In the genomic region with DNA sequence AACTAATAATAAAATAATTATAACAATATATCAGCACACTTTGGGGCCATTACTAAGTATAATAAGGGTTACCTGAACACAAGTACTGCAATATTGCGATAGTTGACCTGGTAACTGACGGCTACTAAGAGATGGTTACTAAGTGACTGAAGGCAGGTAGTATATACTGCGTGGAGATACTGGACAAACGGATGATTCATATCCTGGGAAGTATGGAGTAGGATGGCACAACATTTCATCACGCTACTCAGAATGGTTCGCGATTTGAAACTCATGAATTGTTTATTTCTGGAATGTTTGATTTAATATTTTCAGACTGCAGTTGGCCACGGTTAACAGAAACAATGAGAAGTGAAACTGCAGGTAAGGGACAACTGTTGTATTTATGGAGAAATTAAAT, we compare ENCODE assay signal across 17 cellular contexts.
"Had no signal": no experiment of that assay in that cellular context is flagged by ENCODE, and none has a peak within 500 bp of the region (broad histone marks: within the 10 kb centered on the region; RNA-seq: fewer than 3 reads in every experiment).

No MANE protein-coding gene starts in this region.

- H3K27ac ChIP-seq: colonic mucosa, gastrocnemius medialis, ovary, psoas muscle, transverse colon, uterus had no signal

- ATAC-seq: activated CD4-positive, alpha-beta T cell treated with anti-CD3 and anti-CD28 coated beads for 36 hours; activated naive CD4-positive, alpha-beta T cell treated with anti-CD3 and anti-CD28 coated beads, Interleukin-2, amount 50 U/mL, for 72 hours; gastrocnemius medialis; left ventricle myocardium superior; naive thymus-derived CD4-positive, alpha-beta T cell; psoas muscle; right cardiac atrium; stimulated activated naive CD8-positive, alpha-beta T cell treated with anti-CD3 and anti-CD28 coated beads, Interleukin-15, Interleukin-2, amounts not matched to agents 100 U/mL and 50 U/mL, for 24 hours had no signal

- H3K9me3 ChIP-seq: colonic mucosa, gastrocnemius medialis, ovary, psoas muscle, transverse colon, uterus had no signal

- H3K4me1 ChIP-seq: colonic mucosa had no signal

- DNase-seq: activated CD4-positive, alpha-beta T cell treated with anti-CD3 and anti-CD28 coated beads for 36 hours; activated CD4-positive, alpha-beta T cell treated with anti-CD3 and anti-CD28 coated beads, Interleukin-2, amount 50 U/mL, for 48 hours; activated gamma-delta T cell treated with Interleukin-2 at 50 U/mL for 16 hours; amygdala; central memory CD4-positive, alpha-beta T cell; colonic mucosa; gastrocnemius medialis; head of caudate nucleus; left ventricle myocardium superior; naive thymus-derived CD4-positive, alpha-beta T cell; ovary; psoas muscle; right cardiac atrium; stimulated activated naive CD8-positive, alpha-beta T cell treated with anti-CD3 and anti-CD28 coated beads, Interleukin-15, Interleukin-2, amounts not matched to agents 100 U/mL and 50 U/mL, for 24 hours; transverse colon; uterus had no signal

- H3K4me3 ChIP-seq: colonic mucosa, gastrocnemius medialis, ovary, psoas muscle, transverse colon, uterus had no signal
